Comparison of ENCODE assay signal across 8 cellular contexts in the genomic region with DNA sequence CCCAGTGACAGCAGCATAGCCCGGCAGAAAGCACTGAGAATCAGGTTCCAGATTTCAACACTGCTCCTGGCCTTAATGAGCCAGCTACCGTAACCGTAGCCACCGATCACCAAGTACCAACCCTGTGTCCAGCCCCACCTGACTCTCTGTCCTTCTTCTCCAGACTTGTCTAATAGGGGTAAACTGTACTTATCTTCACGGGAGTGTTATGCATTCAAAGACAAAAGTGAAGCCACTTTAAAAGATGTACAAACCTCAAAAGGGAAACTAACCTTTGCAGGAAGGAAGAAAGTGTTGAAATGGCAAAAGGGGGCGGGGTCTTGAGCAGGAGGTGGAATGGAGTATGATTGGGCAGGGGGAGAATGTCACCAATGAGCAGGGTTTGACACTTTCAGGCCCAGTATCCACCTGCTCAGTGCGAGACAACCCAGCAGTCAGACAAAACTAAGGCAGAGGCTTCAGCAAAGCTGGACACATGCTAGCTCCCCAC.
DNase-seq lines count a peak whose midpoint lies in the region; ATAC-seq and TF ChIP-seq lines count a peak whose summit lies in the region.

No MANE protein-coding gene starts in this region.

- peak; percentile 60 for ATAC-seq in GM19035 (IDR thresholded peaks at IDR 0.05; ENCODE audit: unreplicated experiment)

- BruUV-seq in Calu3 (replicated peaks; lab: Mats Ljungman, UMichigan) (no TSS peak), Caco-2 (replicated peaks; lab: Mats Ljungman, UMichigan) (no TSS peak)

- no peaks in the 10 kb centered on the region for H3K36me3 Mint-ChIP-seq in neural crest cell (ENCODE audit: low read depth)
- peaks cover 2% of the 10 kb centered on the region for H3K36me3 Mint-ChIP-seq in Calu3 (ENCODE audit: insufficient read depth, unreplicated experiment)
- H3K36me3 Mint-ChIP-seq in Caco-2 (ENCODE audit: insufficient read depth, unreplicated experiment) = no peaks in the 10 kb centered on the region

- H3K36me3 ChIP-seq in Caco-2 (ENCODE audit: control insufficient read depth, insufficient read depth, low read length) = no peaks in the 10 kb centered on the region

- intact Hi-C loops in Calu3 (cut with micrococcal nuclease; ENCODE audit: unreplicated experiment) (loop anchor here (10.0 kb wide), 1 partner anchor 192 kb away; no protein-coding TSS in a partner anchor), Caco-2 (cut with micrococcal nuclease; ENCODE audit: unreplicated experiment) (no loop called here)

- no peaks in the 10 kb centered on the region for H3K27me3 ChIP-seq in HL-60 (ENCODE audit: insufficient read depth, poor library complexity, severe bottlenecking)
- no peaks in the 10 kb centered on the region for H3K27me3 ChIP-seq in Caco-2 (replicated peaks; ENCODE audit: control insufficient read depth, insufficient read depth, low read length)

- H3K27me3 Mint-ChIP-seq in neural crest cell (ENCODE audit: low read depth) = no peaks in the 10 kb centered on the region
- H3K27me3 Mint-ChIP-seq in Calu3 (ENCODE audit: unreplicated experiment) = no peaks in the 10 kb centered on the region
- no peaks in the 10 kb centered on the region for H3K27me3 Mint-ChIP-seq in Caco-2 (ENCODE audit: insufficient read depth, unreplicated experiment)

- H3K9me3 Mint-ChIP-seq in neural crest cell (no peaks in the 10 kb centered on the region), Calu3 (ENCODE audit: low read depth, unreplicated experiment) (no peaks in the 10 kb centered on the region), Caco-2 (ENCODE audit: unreplicated experiment) (no peaks in the 10 kb centered on the region)

- H3K27ac Mint-ChIP-seq in neural crest cell (ENCODE audit: unreplicated experiment) = peak overlapping the region; percentile 28
- H3K27ac Mint-ChIP-seq in Calu3 (ENCODE audit: unreplicated experiment) = no peak overlapping the region
- no peak overlapping the region for H3K27ac Mint-ChIP-seq in Caco-2 (ENCODE audit: unreplicated experiment)

- CTCF ChIA-PET in Calu3 (lab: Charles Lee) (no interaction called here), Caco-2 (lab: Charles Lee) (no interaction called here)

- DNase-seq in HL-60 (ENCODE audit: low read depth in 1 of 2, low spot score in 1 of 2) (peak; percentile 70 to 95), neural crest cell (ENCODE audit: low read depth, low spot score) (no peak), Calu3 (no peak), Caco-2 (no peak), HCEC 1CT (no peak), ecto neural progenitor cell (ENCODE audit: low spot score) (no peak)
- peak; percentile 65 for DNase-seq in activated CD8-positive, alpha-beta memory T cell treated with anti-CD3 and anti-CD28 coated beads, Interleukin-2, amount 50 U/mL, for 1 hour (ENCODE audit: extremely low read depth)

- H3K4me1 ChIP-seq in Caco-2 = peaks cover 6% of the 10 kb centered on the region

- peak overlapping the region; percentile 73 for H3K27ac ChIP-seq in HL-60 (replicated peaks)

- H3K9me3 ChIP-seq in Caco-2 = no peaks in the 10 kb centered on the region

- no peak overlapping the region for H3K4me3 Mint-ChIP-seq in neural crest cell
- H3K4me3 Mint-ChIP-seq in Calu3 (ENCODE audit: low read depth, unreplicated experiment) = no peak overlapping the region
- no peak overlapping the region for H3K4me3 Mint-ChIP-seq in Caco-2 (ENCODE audit: unreplicated experiment)

- POLR2A ChIA-PET in Caco-2 (lab: Charles Lee) = no interaction called here

- H3K4me1 Mint-ChIP-seq in neural crest cell (peaks cover 3% of the 10 kb centered on the region), Calu3 (ENCODE audit: low read depth, unreplicated experiment) (peaks cover 13% of the 10 kb centered on the region), Caco-2 (ENCODE audit: low read depth, unreplicated experiment) (peaks cover 3% of the 10 kb centered on the region)

- TF ChIP-seq CTCF in HL-60 (IDR thresholded peaks at IDR 0.05; ENCODE audit: insufficient read depth, low read length) (no peak), neural crest cell (conservative IDR thresholded peaks at IDR 0.05) (no peak), Calu3 (IDR thresholded peaks at IDR 0.05; ENCODE audit: unreplicated experiment) (no peak), Caco-2 (IDR thresholded peaks at IDR 0.05; ENCODE audit: insufficient read depth in 1 of 2, low read depth in 1 of 2, low read length in 1 of 2, severe bottlenecking in 1 of 2, unreplicated experiment in 1 of 2) (no peak)

- peak overlapping the region; percentile 31 for H3K4me3 ChIP-seq in HL-60 (replicated peaks; ENCODE audit: insufficient read depth, low read length)
- H3K4me3 ChIP-seq in Caco-2 (ENCODE audit: low read depth, low read length) = no peak overlapping the region

Comparison
In these comparisons a context has a peak if more than half of its experiments do, and no peak if none do; other contexts are left out.
1. DNase-seq: peak in HL-60 (2 of 2) and activated CD8-positive, alpha-beta memory T cell treated with anti-CD3 and anti-CD28 coated beads, Interleukin-2, amount 50 U/mL, for 1 hour (single experiment); none in neural crest cell (single experiment), Calu3 (single experiment), Caco-2 (0 of 2), HCEC 1CT (single experiment) and ecto neural progenitor cell (single experiment).